In the genomic region with DNA sequence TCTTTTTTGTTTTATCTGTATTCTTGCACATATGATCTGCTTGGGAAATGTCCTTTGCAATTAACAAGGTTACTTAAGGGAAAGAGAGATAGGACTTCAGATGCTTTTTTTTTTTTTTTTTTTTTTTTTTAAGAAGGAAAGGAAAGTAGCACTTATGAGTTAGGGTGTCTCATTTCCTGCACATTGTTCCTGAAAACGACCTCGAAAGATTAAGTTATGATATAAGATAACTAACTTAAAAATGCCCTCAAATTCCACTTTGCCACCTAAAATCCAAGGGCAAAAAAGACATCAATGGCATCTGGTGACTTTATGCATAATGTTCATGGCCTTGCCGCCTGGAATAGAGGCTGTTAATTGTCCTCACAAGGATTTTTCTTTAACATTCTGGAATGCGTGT, we compare ENCODE assay signal across 1 cellular context.
TF ChIP-seq lines count a peak whose summit lies in the region.

No MANE protein-coding gene starts in this region.

TF ChIP-seq in HCT116, 20 proteins besides CTCF, POLR2A, EP300 and RAD21 (continued from another document):
- no peak for TF ChIP-seq CBX3 (IDR thresholded peaks at IDR 0.05; ENCODE audit: low read depth)
- TF ChIP-seq ZNF274 (IDR thresholded peaks at IDR 0.05; ENCODE audit: low read depth, low read length) = no peak
- no peak for TF ChIP-seq CEBPB (IDR thresholded peaks at IDR 0.05; ENCODE audit: low read depth)
- TF ChIP-seq EZH2 (IDR thresholded peaks at IDR 0.05) = no peak
- no peak for TF ChIP-seq ZFX (IDR thresholded peaks at IDR 0.05)
- TF ChIP-seq EGR1 (IDR thresholded peaks at IDR 0.05; ENCODE audit: low read depth) = no peak
- TF ChIP-seq TCF7L2 (IDR thresholded peaks at IDR 0.05; ENCODE audit: borderline replicate concordance, extremely low read depth, insufficient read depth, insufficient read length) = no peak
- TF ChIP-seq YY1 (IDR thresholded peaks at IDR 0.05; ENCODE audit: extremely low read depth, insufficient replicate concordance, low read depth, low read length) = no peak
- no peak; the same call in 1 of the 2 replicates for TF ChIP-seq POLR2AphosphoS5 (IDR thresholded peaks at IDR 0.05; ENCODE audit: low read depth, low read length)
- no peak for TF ChIP-seq SP1 (IDR thresholded peaks at IDR 0.05; ENCODE audit: low read depth)
- no peak for TF ChIP-seq SRF (IDR thresholded peaks at IDR 0.05; ENCODE audit: low read depth)
- TF ChIP-seq, protein P1, sequence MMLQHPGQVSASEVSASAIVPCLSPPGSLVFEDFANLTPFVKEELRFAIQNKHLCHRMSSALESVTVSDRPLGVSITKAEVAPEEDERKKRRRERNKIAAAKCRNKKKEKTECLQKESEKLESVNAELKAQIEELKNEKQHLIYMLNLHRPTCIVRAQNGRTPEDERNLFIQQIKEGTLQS (IDR thresholded peaks at IDR 0.05) = no peak
